In genomic region chr4:1565598-1566295, GRCh38 we compare ENCODE assay signal across 1 cellular context.
TF ChIP-seq lines count a peak whose summit lies in the region.

No MANE protein-coding gene starts in this region.

TF ChIP-seq in IMR-90, 13 proteins besides CTCF, POLR2A, EP300 and RAD21:
- TF ChIP-seq USF2 (IDR thresholded peaks at IDR 0.05; ENCODE audit: low read depth, low read length) (no peak), MAZ (IDR thresholded peaks at IDR 0.05; ENCODE audit: borderline replicate concordance, low read depth, low read length) (no peak), FOS (IDR thresholded peaks at IDR 0.05; ENCODE audit: low read depth, low read length) (no peak), MXI1 (IDR thresholded peaks at IDR 0.05; ENCODE audit: borderline replicate concordance, low read depth, low read length) (no peak), SMC3 (IDR thresholded peaks at IDR 0.05; ENCODE audit: low read depth, low read length) (no peak), BHLHE40 (IDR thresholded peaks at IDR 0.05; ENCODE audit: low read depth, low read length) (no peak), NFE2L2 (IDR thresholded peaks at IDR 0.05; ENCODE audit: low read depth, low read length) (no peak), ELK1 (IDR thresholded peaks at IDR 0.05; ENCODE audit: borderline replicate concordance, low read depth, low read length) (no peak), CEBPB (IDR thresholded peaks at IDR 0.05; ENCODE audit: low read depth, low read length) (no peak), RCOR1 (IDR thresholded peaks at IDR 0.05; ENCODE audit: insufficient replicate concordance, low read length) (no peak), CHD1 (IDR thresholded peaks at IDR 0.05; ENCODE audit: low read depth, low read length) (no peak), MAFK (IDR thresholded peaks at IDR 0.05; ENCODE audit: low read depth, low read length) (no peak), RFX5 (IDR thresholded peaks at IDR 0.05; ENCODE audit: low read depth, low read length) (no peak)
